In the genomic region with DNA sequence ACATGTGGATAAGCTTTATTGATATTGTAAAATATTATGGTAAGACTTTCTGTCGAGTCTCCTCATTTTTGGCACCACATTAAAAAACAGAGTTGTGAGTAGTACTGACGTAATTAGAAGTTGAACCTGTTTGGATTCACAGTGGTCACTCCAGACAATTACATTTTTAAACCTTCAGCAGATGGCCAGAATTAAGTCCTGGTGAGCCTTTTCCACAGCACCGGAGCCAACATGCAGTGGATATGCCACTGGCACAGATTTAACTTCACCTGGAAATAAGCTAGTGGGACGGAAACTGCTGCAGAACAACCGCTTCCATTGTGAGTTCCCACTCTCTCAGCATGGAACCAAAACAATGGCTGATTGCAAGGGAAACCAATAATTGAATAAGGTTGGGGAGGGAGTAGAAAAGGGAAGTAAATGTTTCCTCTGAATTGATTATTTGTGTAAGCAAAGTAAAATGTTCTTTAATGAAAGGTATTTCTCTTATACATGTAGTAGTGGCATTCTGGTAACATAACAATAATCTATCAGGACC, we compare ENCODE assay signal across 19 cellular contexts.
DNase-seq lines count a peak whose midpoint lies in the region; ATAC-seq and TF ChIP-seq lines count a peak whose summit lies in the region.
"Had no signal": no experiment of that assay in that cellular context is flagged by ENCODE, and none has a peak within 500 bp of the region (broad histone marks: within the 10 kb centered on the region; RNA-seq: fewer than 3 reads in every experiment).

No MANE protein-coding gene starts in this region.

- DNase-seq in GM23338 (ENCODE audit: low spot score) (peak; percentile 24), NCI-H748 (lab: John Stamatoyannopoulos, UW; ENCODE audit: unreplicated experiment) (peak; percentile 81), cerebellar cortex (ENCODE audit: low spot score) (peak; percentile 75), mesendoderm (peak; percentile 61), HT-29 (ENCODE audit: low spot score) (no peak)
- no peak for DNase-seq in activated effector memory CD4-positive, alpha-beta T cell treated with anti-CD3 and anti-CD28 coated beads, Interleukin-2, amount 50 U/mL, for 16 hours
- DNase-seq: Calu3; CD4-positive, alpha-beta memory T cell; GM23248; KG1; MV-4-11; NCI-H1417; NCI-H1930; NCI-H446; NCI-H774 had no signal

- H3K36me3 ChIP-seq in GM23338 (ENCODE audit: insufficient read depth) (no peaks in the 10 kb centered on the region), mesendoderm (ENCODE audit: control insufficient read depth, insufficient read depth, low read length) (no peaks in the 10 kb centered on the region)
- H3K36me3 ChIP-seq: SJSA1 had no signal

- no peaks in the 10 kb centered on the region for H3K79me2 ChIP-seq in GM23338 (replicated peaks; ENCODE audit: insufficient read depth)
- no peaks in the 10 kb centered on the region for H3K79me2 ChIP-seq in mesendoderm (ENCODE audit: control insufficient read depth, insufficient read depth, low read length)

- H3K4me3 Mint-ChIP-seq in GM23338, result no peak overlapping the region
- H3K4me3 Mint-ChIP-seq: CD4-positive, alpha-beta memory T cell had no signal

- no peaks in the 10 kb centered on the region for H3K9me3 Mint-ChIP-seq in GM23338
- H3K9me3 Mint-ChIP-seq: CD4-positive, alpha-beta memory T cell had no signal

- no peak overlapping the region for H3K4ac ChIP-seq in mesendoderm (ENCODE audit: low read depth, low read length)

- 0 out of 2 replicates have a peak overlapping the region, but pooled peaks have one; percentile 9 for H3K27ac ChIP-seq in GM23338 (ENCODE audit: low read depth)
- H3K27ac ChIP-seq in mesendoderm (ENCODE audit: low read depth, low read length), result no peak overlapping the region
- H3K27ac ChIP-seq: A549, GM23248, SJSA1 had no signal

- peaks cover 33% of the 10 kb centered on the region for H3K4me1 Mint-ChIP-seq in GM23338
- H3K4me1 Mint-ChIP-seq: CD4-positive, alpha-beta memory T cell had no signal

- H3K27me3 Mint-ChIP-seq in GM23338 (ENCODE audit: insufficient read depth, low read depth, poor library complexity), result no peaks in the 10 kb centered on the region

- H3K9ac ChIP-seq in mesendoderm (ENCODE audit: low read length), result no peak overlapping the region
- H3K9ac ChIP-seq: GM23248 had no signal

- H2AFZ ChIP-seq in GM23338, result no peak overlapping the region
- H2AFZ ChIP-seq: GM23248 had no signal

- no peak overlapping the region for H3K18ac ChIP-seq in mesendoderm (ENCODE audit: low read length)

- H2BK120ac ChIP-seq in mesendoderm (ENCODE audit: low read depth, low read length), result no peak overlapping the region

- no peak overlapping the region for H2BK5ac ChIP-seq in mesendoderm (ENCODE audit: low read length)

- no peaks in the 10 kb centered on the region for H3K9me2 ChIP-seq in GM23338 (ENCODE audit: insufficient read depth)

- H3F3A ChIP-seq in GM23338 (replicated peaks; ENCODE audit: low read depth), result no peaks in the 10 kb centered on the region

- H3K4me2 ChIP-seq in GM23338, result peak overlapping the region; percentile 55
- H3K4me2 ChIP-seq in mesendoderm (ENCODE audit: low read length), result no peak overlapping the region
- H3K4me2 ChIP-seq: A549 had no signal

- no peak overlapping the region for H4K5ac ChIP-seq in mesendoderm (ENCODE audit: low read length)

- no peak for TF ChIP-seq CTCF in GM23338 (conservative IDR thresholded peaks at IDR 0.05; ENCODE audit: low read depth in 2 of 2)

- H3K27ac Mint-ChIP-seq in GM23338, result no peak overlapping the region; the same call in 1 of the 2 replicates
- H3K27ac Mint-ChIP-seq: CD4-positive, alpha-beta memory T cell had no signal

- H4K8ac ChIP-seq in mesendoderm (ENCODE audit: low read depth, low read length), result no peak overlapping the region

- H4K20me1 ChIP-seq in GM23338 (replicated peaks; ENCODE audit: insufficient read depth), result no peaks in the 10 kb centered on the region

- no peak overlapping the region for H3K23ac ChIP-seq in mesendoderm (ENCODE audit: low read length)

- peaks cover 22% of the 10 kb centered on the region for H3K4me1 ChIP-seq in GM23338 (ENCODE audit: insufficient read depth)
- peaks cover 4% of the 10 kb centered on the region for H3K4me1 ChIP-seq in mesendoderm (ENCODE audit: control insufficient read depth, low read depth, low read length)
- H3K4me1 ChIP-seq: A549, SJSA1 had no signal

- no peak overlapping the region for H2AK5ac ChIP-seq in mesendoderm (ENCODE audit: low read length)

- WGBS in mesendoderm (ENCODE audit: extremely low coverage, insufficient coverage, low lambda C conversion rate), result no CpG with 5 or more reads among the region's 5 CpGs

- H3K79me1 ChIP-seq in mesendoderm (ENCODE audit: low read length), result no peaks in the 10 kb centered on the region

- H3K4me3 ChIP-seq in GM23338, result 0 out of 2 replicates have a peak overlapping the region, but pooled peaks have one; percentile 22
- no peak overlapping the region for H3K4me3 ChIP-seq in mesendoderm (ENCODE audit: low read length)
- H3K4me3 ChIP-seq: A549, GM12878, GM23248, SJSA1 had no signal

- no peak overlapping the region for H3K56ac ChIP-seq in mesendoderm (ENCODE audit: low read length)

- H2BK15ac ChIP-seq in mesendoderm (replicated peaks; ENCODE audit: low read depth), result no peak overlapping the region

- ATAC-seq in GM23338 (peak; percentile 68), HG02840 (IDR thresholded peaks at IDR 0.05; ENCODE audit: low FRiP score, unreplicated experiment) (no peak)
- ATAC-seq: A549, GM12878 had no signal

- no peaks in the 10 kb centered on the region for H3K27me3 ChIP-seq in GM23338 (ENCODE audit: insufficient read depth)
- H3K27me3 ChIP-seq in mesendoderm (ENCODE audit: insufficient read depth, low read length, poor library complexity), result no peaks in the 10 kb centered on the region

- no peaks in the 10 kb centered on the region for H3K36me3 Mint-ChIP-seq in GM23338 (ENCODE audit: low read depth)
- H3K36me3 Mint-ChIP-seq: CD4-positive, alpha-beta memory T cell had no signal

TF ChIP-seq in GM23338, 12 proteins besides CTCF, POLR2A, EP300 and RAD21:
- TF ChIP-seq ZNF331 (CRISPR knock-in tag; IDR thresholded peaks at IDR 0.05; ENCODE audit: low read depth) (no peak), EZH2phosphoT487 (IDR thresholded peaks at IDR 0.05; ENCODE audit: unreplicated experiment) (no peak), POLR2AphosphoS5 (IDR thresholded peaks at IDR 0.05; ENCODE audit: low read depth) (no peak), ZNF114 (CRISPR knock-in tag; IDR thresholded peaks at IDR 0.05) (no peak), CREB1 (CRISPR knock-in tag; IDR thresholded peaks at IDR 0.05; ENCODE audit: low read depth) (no peak)
- TF ChIP-seq, protein P1, sequence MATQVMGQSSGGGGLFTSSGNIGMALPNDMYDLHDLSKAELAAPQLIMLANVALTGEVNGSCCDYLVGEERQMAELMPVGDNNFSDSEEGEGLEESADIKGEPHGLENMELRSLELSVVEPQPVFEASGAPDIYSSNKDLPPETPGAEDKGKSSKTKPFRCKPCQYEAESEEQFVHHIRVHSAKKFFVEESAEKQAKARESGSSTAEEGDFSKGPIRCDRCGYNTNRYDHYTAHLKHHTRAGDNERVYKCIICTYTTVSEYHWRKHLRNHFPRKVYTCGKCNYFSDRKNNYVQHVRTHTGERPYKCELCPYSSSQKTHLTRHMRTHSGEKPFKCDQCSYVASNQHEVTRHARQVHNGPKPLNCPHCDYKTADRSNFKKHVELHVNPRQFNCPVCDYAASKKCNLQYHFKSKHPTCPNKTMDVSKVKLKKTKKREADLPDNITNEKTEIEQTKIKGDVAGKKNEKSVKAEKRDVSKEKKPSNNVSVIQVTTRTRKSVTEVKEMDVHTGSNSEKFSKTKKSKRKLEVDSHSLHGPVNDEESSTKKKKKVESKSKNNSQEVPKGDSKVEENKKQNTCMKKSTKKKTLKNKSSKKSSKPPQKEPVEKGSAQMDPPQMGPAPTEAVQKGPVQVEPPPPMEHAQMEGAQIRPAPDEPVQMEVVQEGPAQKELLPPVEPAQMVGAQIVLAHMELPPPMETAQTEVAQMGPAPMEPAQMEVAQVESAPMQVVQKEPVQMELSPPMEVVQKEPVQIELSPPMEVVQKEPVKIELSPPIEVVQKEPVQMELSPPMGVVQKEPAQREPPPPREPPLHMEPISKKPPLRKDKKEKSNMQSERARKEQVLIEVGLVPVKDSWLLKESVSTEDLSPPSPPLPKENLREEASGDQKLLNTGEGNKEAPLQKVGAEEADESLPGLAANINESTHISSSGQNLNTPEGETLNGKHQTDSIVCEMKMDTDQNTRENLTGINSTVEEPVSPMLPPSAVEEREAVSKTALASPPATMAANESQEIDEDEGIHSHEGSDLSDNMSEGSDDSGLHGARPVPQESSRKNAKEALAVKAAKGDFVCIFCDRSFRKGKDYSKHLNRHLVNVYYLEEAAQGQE (IDR thresholded peaks at IDR 0.05; ENCODE audit: unreplicated experiment), result no peak
- TF ChIP-seq, protein P2, sequence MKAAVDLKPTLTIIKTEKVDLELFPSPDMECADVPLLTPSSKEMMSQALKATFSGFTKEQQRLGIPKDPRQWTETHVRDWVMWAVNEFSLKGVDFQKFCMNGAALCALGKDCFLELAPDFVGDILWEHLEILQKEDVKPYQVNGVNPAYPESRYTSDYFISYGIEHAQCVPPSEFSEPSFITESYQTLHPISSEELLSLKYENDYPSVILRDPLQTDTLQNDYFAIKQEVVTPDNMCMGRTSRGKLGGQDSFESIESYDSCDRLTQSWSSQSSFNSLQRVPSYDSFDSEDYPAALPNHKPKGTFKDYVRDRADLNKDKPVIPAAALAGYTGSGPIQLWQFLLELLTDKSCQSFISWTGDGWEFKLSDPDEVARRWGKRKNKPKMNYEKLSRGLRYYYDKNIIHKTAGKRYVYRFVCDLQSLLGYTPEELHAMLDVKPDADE (IDR thresholded peaks at IDR 0.05), result no peak

Comparison
In these comparisons a context has a peak if more than half of its experiments do, and no peak if none do; other contexts are left out.
1. DNase-seq: peak in GM23338 (single experiment), NCI-H748 (single experiment), cerebellar cortex (single experiment) and mesendoderm (single experiment); none in activated effector memory CD4-positive, alpha-beta T cell treated with anti-CD3 and anti-CD28 coated beads, Interleukin-2, amount 50 U/mL, for 16 hours (single experiment) and HT-29 (single experiment).